19 cellular contexts compared by ENCODE assay signal in the genomic region with DNA sequence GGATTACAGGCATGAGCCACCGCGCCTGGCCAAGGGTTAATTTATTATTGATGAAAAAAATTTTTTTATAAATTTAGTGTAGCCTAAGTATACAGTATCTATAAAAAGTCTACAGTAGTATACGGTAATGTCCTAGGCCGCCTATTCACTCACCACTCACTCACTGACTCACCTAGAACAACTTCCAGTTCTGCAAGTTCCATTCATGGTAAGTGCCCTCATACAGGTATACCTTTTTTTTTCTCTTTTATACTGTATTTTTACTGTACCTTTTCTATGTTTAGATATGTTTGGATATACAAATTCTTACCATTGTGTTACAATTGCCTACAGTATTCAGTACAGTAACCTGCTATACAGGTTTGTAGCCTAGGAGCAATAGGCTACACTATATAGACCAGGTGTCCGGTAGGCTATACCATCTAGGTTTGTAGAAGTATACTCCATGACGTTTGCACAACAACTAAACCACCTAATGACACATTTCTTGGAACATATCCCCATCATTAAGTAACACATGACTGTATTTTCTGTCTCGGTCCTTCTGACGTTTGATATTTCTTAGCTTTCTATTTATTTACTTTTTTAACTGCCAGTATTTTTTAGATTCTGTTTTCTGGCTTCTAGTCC. TPM values are rescaled to one million over a fixed set of nuclear protein-coding genes. Genes with fewer than 3 reads are reported as not detected.
A peak's percentile ranks its signal among the peaks of the same experiment; 100 is the strongest.
DNase-seq lines count a peak whose midpoint lies in the region; ATAC-seq and TF ChIP-seq lines count a peak whose summit lies in the region.
"Had no signal": no experiment of that assay in that cellular context is flagged by ENCODE, and none has a peak within 500 bp of the region (broad histone marks: within the 10 kb centered on the region; RNA-seq: fewer than 3 reads in every experiment).

No MANE protein-coding gene starts in this region.

- no TSS peak for BruUV-seq in PC-3 (replicated peaks; lab: Mats Ljungman, UMichigan)

- no peak overlapping the region for H2BK12ac ChIP-seq in trophoblast cell (ENCODE audit: low read length)

- H3K4ac ChIP-seq in trophoblast cell (ENCODE audit: low read depth, low read length), result no peak overlapping the region

- H3K79me2 ChIP-seq in GM23248 (ENCODE audit: insufficient read depth) (0 out of 2 replicates have a peak, but pooled peaks cover 4% of the 10 kb centered on the region), PC-3 (ENCODE audit: low read length) (no peaks in the 10 kb centered on the region), trophoblast cell (ENCODE audit: control insufficient read depth, insufficient read depth, low read length, poor library complexity) (no peaks in the 10 kb centered on the region)

- no peak overlapping the region for H3K23ac ChIP-seq in trophoblast cell (ENCODE audit: low read length)

- H3K9me3 ChIP-seq in GM23248 (ENCODE audit: low read depth), result no peaks in the 10 kb centered on the region
- H3K9me3 ChIP-seq in PC-3 (ENCODE audit: low read length), result no peaks in the 10 kb centered on the region
- H3K9me3 ChIP-seq in trophoblast cell (ENCODE audit: insufficient read depth, low read depth, low read length), result no peaks in the 10 kb centered on the region
- no peaks in the 10 kb centered on the region for H3K9me3 ChIP-seq in esophagus muscularis mucosa
- H3K9me3 ChIP-seq: colonic mucosa, right lobe of liver had no signal

- intact Hi-C loops in PC-3 (cut with micrococcal nuclease) (no loop called here), esophagus muscularis mucosa (cut with DNase I) (no loop called here)
- intact Hi-C loops in dendritic cell treated with granulocyte-macrophage colony-stimulating factor and Interleukin-4, amounts not matched to agents 40 ng/mL and 50 ng/mL, for 4 days (cut with micrococcal nuclease), result no loop called here

- H3K4me1 Mint-ChIP-seq in dendritic cell treated with granulocyte-macrophage colony-stimulating factor and Interleukin-4, amounts not matched to agents 40 ng/mL and 50 ng/mL, for 4 days (ENCODE audit: low read depth), result peaks cover 23% of the 10 kb centered on the region

- peak overlapping the region; percentile 24 for H3K27ac Mint-ChIP-seq in dendritic cell treated with granulocyte-macrophage colony-stimulating factor and Interleukin-4, amounts not matched to agents 40 ng/mL and 50 ng/mL, for 4 days
- H3K27ac Mint-ChIP-seq: CD8-positive, alpha-beta T cell had no signal

- peaks cover 91% of the 10 kb centered on the region for H3K36me3 Mint-ChIP-seq in dendritic cell treated with granulocyte-macrophage colony-stimulating factor and Interleukin-4, amounts not matched to agents 40 ng/mL and 50 ng/mL, for 4 days (ENCODE audit: low read depth)

- WGBS in GM23248 (ENCODE audit: low coverage in 1 of 2, low lambda C conversion rate in 2 of 2, missing lambda C conversion rate in 2 of 2), 2 experiments, result 80 to 81% methylated on average over 8 of the region's 8 CpGs
- no CpG with 5 or more reads among the region's 8 CpGs for WGBS in trophoblast cell (ENCODE audit: extremely low coverage, insufficient coverage, insufficient read length)
- WGBS in esophagus muscularis mucosa, result 94% methylated on average over 8 of the region's 8 CpGs

- no peak overlapping the region for H3K4me3 Mint-ChIP-seq in dendritic cell treated with granulocyte-macrophage colony-stimulating factor and Interleukin-4, amounts not matched to agents 40 ng/mL and 50 ng/mL, for 4 days
- H3K4me3 Mint-ChIP-seq: CD8-positive, alpha-beta T cell had no signal

- H3K14ac ChIP-seq in trophoblast cell (ENCODE audit: low read length), result no peak overlapping the region

- no peak overlapping the region for H2AK5ac ChIP-seq in trophoblast cell (ENCODE audit: low read length)

- H3K27me3 ChIP-seq in GM23248 (replicated peaks; ENCODE audit: insufficient read depth), result no peaks in the 10 kb centered on the region
- H3K27me3 ChIP-seq in PC-3 (ENCODE audit: low read length), result no peaks in the 10 kb centered on the region
- H3K27me3 ChIP-seq in trophoblast cell (ENCODE audit: insufficient read depth, low read length), result no peaks in the 10 kb centered on the region
- no peaks in the 10 kb centered on the region for H3K27me3 ChIP-seq in esophagus muscularis mucosa
- H3K27me3 ChIP-seq: colonic mucosa, right lobe of liver had no signal

- H4K91ac ChIP-seq in trophoblast cell (ENCODE audit: low read depth, low read length), result no peak overlapping the region

- H3K9me2 ChIP-seq in GM23248 (ENCODE audit: insufficient read depth) (no peaks in the 10 kb centered on the region), PC-3 (replicated peaks; ENCODE audit: low read length) (no peaks in the 10 kb centered on the region)

- POLR2A ChIA-PET in PC-3 (lab: Charles Lee; ENCODE audit: unreplicated experiment), result no interaction called here

- H3K36me3 ChIP-seq in GM23248 (ENCODE audit: low read depth), result peaks cover 17% of the 10 kb centered on the region
- H3K36me3 ChIP-seq in PC-3 (ENCODE audit: low read depth, low read length), result peaks cover 41% of the 10 kb centered on the region
- H3K36me3 ChIP-seq in trophoblast cell (ENCODE audit: control insufficient read depth in 1 of 2, insufficient read depth in 2 of 2, low read length in 2 of 2), result peaks cover 10 to 17% of the 10 kb centered on the region in 2 experiments
- peaks cover 0 to 84% (median 60%) of the 10 kb centered on the region in 4 donors for H3K36me3 ChIP-seq in esophagus muscularis mucosa

- H3K4me1 ChIP-seq in GM23248 (ENCODE audit: insufficient read depth), result peaks cover 13% of the 10 kb centered on the region
- H3K4me1 ChIP-seq in PC-3 (ENCODE audit: insufficient read depth, low read length), result peaks cover 9% of the 10 kb centered on the region
- no peaks in the 10 kb centered on the region for H3K4me1 ChIP-seq in trophoblast cell (ENCODE audit: control insufficient read depth in 1 of 2, insufficient read depth in 2 of 2, low read length in 2 of 2)
- peaks cover 0 to 3% (median 0%) of the 10 kb centered on the region in 4 donors for H3K4me1 ChIP-seq in esophagus muscularis mucosa
- H3K4me1 ChIP-seq: colonic mucosa, right lobe of liver had no signal

- no peak overlapping the region for H2BK120ac ChIP-seq in trophoblast cell (ENCODE audit: insufficient read depth, low read length, poor library complexity)

- H3K9ac ChIP-seq in GM23248, result no peak overlapping the region
- H3K9ac ChIP-seq in PC-3 (ENCODE audit: low read length), result no peak overlapping the region
- H3K9ac ChIP-seq in trophoblast cell (ENCODE audit: low read length), result no peak overlapping the region

- H3K4me2 ChIP-seq in GM23248 (ENCODE audit: unreplicated experiment) (no peak overlapping the region), PC-3 (ENCODE audit: low read length) (0 out of 2 replicates have a peak overlapping the region, but pooled peaks have one; percentile 40), trophoblast cell (ENCODE audit: low read length) (no peak overlapping the region)

- TF ChIP-seq CTCF in PC-3 (conservative IDR thresholded peaks at IDR 0.05; ENCODE audit: low read depth, low read length), result no peak
- TF ChIP-seq CTCF in esophagus muscularis mucosa (IDR thresholded peaks at IDR 0.05), result no peak

- H4K8ac ChIP-seq in trophoblast cell (ENCODE audit: low read depth, low read length), result no peak overlapping the region

- in situ Hi-C loops in GM23248 (cut with MboI), result no loop called here

- H3K9me3 Mint-ChIP-seq in dendritic cell treated with granulocyte-macrophage colony-stimulating factor and Interleukin-4, amounts not matched to agents 40 ng/mL and 50 ng/mL, for 4 days, result no peaks in the 10 kb centered on the region
- H3K9me3 Mint-ChIP-seq: CD8-positive, alpha-beta T cell had no signal

- H4K20me1 ChIP-seq in GM23248 (ENCODE audit: insufficient read depth), result no peaks in the 10 kb centered on the region
- H4K20me1 ChIP-seq in PC-3 (ENCODE audit: low read length), result no peaks in the 10 kb centered on the region; the same call in 1 of the 2 replicates

- CTCF ChIA-PET in PC-3 (lab: Charles Lee), result no interaction called here

- H3K27ac ChIP-seq in GM23248 (no peak overlapping the region), PC-3 (ENCODE audit: low read length) (peak overlapping the region; percentile 74), trophoblast cell (ENCODE audit: low read depth, low read length) (no peak overlapping the region), esophagus muscularis mucosa (replicated peaks in 1 of 4) (no peak overlapping the region)
- H3K27ac ChIP-seq: colonic mucosa, right lobe of liver had no signal

- no peaks in the 10 kb centered on the region for H3K27me3 Mint-ChIP-seq in dendritic cell treated with granulocyte-macrophage colony-stimulating factor and Interleukin-4, amounts not matched to agents 40 ng/mL and 50 ng/mL, for 4 days

- TF ChIP-seq POLR2A in esophagus muscularis mucosa (IDR thresholded peaks at IDR 0.05; ENCODE audit: low read depth), result no peak

- no peak for TF ChIP-seq EP300 in esophagus muscularis mucosa (IDR thresholded peaks at IDR 0.05)

- H2BK5ac ChIP-seq in trophoblast cell (ENCODE audit: low read depth, low read length, poor library complexity), result no peak overlapping the region

- H3K79me1 ChIP-seq in trophoblast cell (ENCODE audit: low read length), result no peaks in the 10 kb centered on the region

- no peak overlapping the region for H2AFZ ChIP-seq in GM23248
- H2AFZ ChIP-seq in PC-3 (ENCODE audit: low read length), result no peak overlapping the region
- H2AFZ ChIP-seq in trophoblast cell (ENCODE audit: insufficient read depth, low read length, poor library complexity), result no peak overlapping the region

- H3K4me3 ChIP-seq in GM23248 (no peak overlapping the region), PC-3 (ENCODE audit: low read length) (no peak overlapping the region), trophoblast cell (ENCODE audit: low read depth, low read length) (no peak overlapping the region), esophagus muscularis mucosa (no peak overlapping the region)
- H3K4me3 ChIP-seq: colonic mucosa, right lobe of liver had no signal

- ATAC-seq in PC-3 (peak; percentile 94), HG03196 (IDR thresholded peaks at IDR 0.05; ENCODE audit: unreplicated experiment) (no peak)
- ATAC-seq: CD8-positive, alpha-beta T cell; left ventricle myocardium superior; right lobe of liver had no signal

- H3K18ac ChIP-seq in trophoblast cell (ENCODE audit: low read length), result no peak overlapping the region

- H3F3A ChIP-seq in GM23248 (ENCODE audit: insufficient read depth) (peaks cover 13% of the 10 kb centered on the region; the same call in 1 of the 2 replicates), PC-3 (ENCODE audit: low read length, unreplicated experiment) (peaks cover 8% of the 10 kb centered on the region)

- peak; percentile 28 for DNase-seq in GM23248
- peak; percentile 77 for DNase-seq in PC-3
- DNase-seq in trophoblast cell, result peak; percentile 57 to 87
- no peak for DNase-seq in DMS 273 treated with DMSO at 0.1 percent for 48 hours (lab: John Stamatoyannopoulos, UW)
- no peak for DNase-seq in esophagus muscularis mucosa (ENCODE audit: extremely low spot score)
- DNase-seq: activated T-cell treated with anti-CD3 and anti-CD28 coated beads, Interleukin-2, amount 50 U/mL, for 48 hours; CD8-positive, alpha-beta T cell; colonic mucosa; foreskin melanocyte; GF-D8; Karpas-422; left ventricle myocardium superior; NCI-H187; NCI-H69; right lobe of liver; Right ventricle myocardium superior had no signal

- H4K12ac ChIP-seq in trophoblast cell (ENCODE audit: low read depth, low read length), result no peak overlapping the region

RNA-seq across cellular contexts. Expression of a gene that starts 23.4 kb away (rescaled TPM):
- total RNA-seq in GM23248 (2014; rRNA removed; shearing (Covaris generic)), result under 0.01 and 1.6 TPM in 2 replicates
- 0.14 and 0.16 TPM in 2 replicates for polyA plus RNA-seq in GM23248 (2016; fragmentation: Nextera tagmentation; extraction: Ambion mirVana)
- total RNA-seq in PC-3 (2014; rRNA removed), result 12.2 and 15.3 TPM in 2 replicates
- 0.56 and 0.66 TPM in 2 replicates for polyA plus RNA-seq in trophoblast cell (2013)
- total RNA-seq in esophagus muscularis mucosa, result 10 to 100 TPM in 1 of 4 donors, 1 to 10 TPM in 3; 7.6 to 14.5 (median 8.6) TPM
- polyA plus RNA-seq: neural cell had no signal

RNA-seq across cellular contexts. Expression of a gene that starts 50.6 kb away (rescaled TPM):
- total RNA-seq in GM23248 (2014; rRNA removed; shearing (Covaris generic)), result not detected in 2 replicates
- polyA plus RNA-seq in GM23248 (2016; fragmentation: Nextera tagmentation; extraction: Ambion mirVana), result 0.10 TPM in 2 replicates
- 3.2 and 3.4 TPM in 2 replicates for total RNA-seq in PC-3 (2014; rRNA removed)
- polyA plus RNA-seq in trophoblast cell (2013), result 0.41 and 0.42 TPM in 2 replicates
- total RNA-seq in esophagus muscularis mucosa, result under 1 TPM in 3 of 4 donors, not detected in 1; 0.13 to 0.66 (median 0.29) TPM

Comparison
In these comparisons a context has a peak if more than half of its experiments do, and no peak if none do; other contexts are left out.
1. DNase-seq: peak in GM23248 (single experiment), PC-3 (single experiment) and trophoblast cell (2 of 2); none in DMS 273 treated with DMSO at 0.1 percent for 48 hours (single experiment) and esophagus muscularis mucosa (single experiment).